20 cellular contexts compared by ENCODE assay signal in genomic region chr18:67730884-67731283, GRCh38.
DNase-seq lines count a peak whose midpoint lies in the region; ATAC-seq, FAIRE-seq and TF ChIP-seq lines count a peak whose summit lies in the region.
"Had no signal": no experiment of that assay in that cellular context is flagged by ENCODE, and none has a peak within 500 bp of the region (broad histone marks: within the 10 kb centered on the region; RNA-seq: fewer than 3 reads in every experiment).

No MANE protein-coding gene starts in this region.

- peak overlapping the region; percentile 86 for H3K27ac Mint-ChIP-seq in MCF 10A (ENCODE audit: low read depth, unreplicated experiment)
- H3K27ac Mint-ChIP-seq: H9 had no signal

- no peak for ATAC-seq in Right ventricle myocardium inferior

- no TSS peak for BruUV-seq in MCF 10A (replicated peaks; lab: Mats Ljungman, UMichigan)

- H3K36me3 Mint-ChIP-seq in MCF 10A (ENCODE audit: insufficient read depth, unreplicated experiment) = no peaks in the 10 kb centered on the region

- no peak overlapping the region for H3K27ac ChIP-seq in breast epithelium
- H3K27ac ChIP-seq: 22Rv1, hepatocyte, SJCRH30, upper lobe of left lung, WERI-Rb-1 had no signal

- peaks cover 5% of the 10 kb centered on the region for H3K9me3 Mint-ChIP-seq in MCF 10A (ENCODE audit: unreplicated experiment)
- H3K9me3 Mint-ChIP-seq: H9 had no signal

- intact Hi-C loops in MCF 10A (cut with micrococcal nuclease) (no loop called here), breast epithelium (cut with DNase I; ENCODE audit: low total_unique reads) (no loop called here), Right ventricle myocardium inferior (cut with DNase I) (no loop called here)

- H3K4me3 ChIP-seq in breast epithelium = no peak overlapping the region
- H3K4me3 ChIP-seq: hepatocyte, lung, SJCRH30, upper lobe of left lung had no signal

- H3K4me1 ChIP-seq in breast epithelium = no peaks in the 10 kb centered on the region
- H3K4me1 ChIP-seq: upper lobe of left lung had no signal

- FAIRE-seq in urothelium cell line (lab: Jason Lieb, UNC) = no peak

- no peak for TF ChIP-seq POLR2A in breast epithelium (IDR thresholded peaks at IDR 0.05)

- H3K9me3 ChIP-seq in breast epithelium = peaks cover 0 to 7% of the 10 kb centered on the region in 2 donors
- H3K9me3 ChIP-seq: SJCRH30, upper lobe of left lung had no signal

- DNase-seq in MCF 10A (ENCODE audit: unreplicated experiment) (peak; percentile 66), breast epithelium (ENCODE audit: low spot score in 2 of 2) (no peak), SW 1271 (lab: John Stamatoyannopoulos, UW) (peak; percentile 28 to 30), fibroblast of the conjunctiva (ENCODE audit: low read depth) (peak; percentile 39), urothelium cell line (ENCODE audit: low spot score) (peak; percentile 23), KG1 (lab: John Stamatoyannopoulos, UW) (no peak), DMS153 treated with DMSO at 0.1 percent for 48 hours (lab: John Stamatoyannopoulos, UW; ENCODE audit: unreplicated experiment) (no peak), Right ventricle myocardium inferior (ENCODE audit: missing footprints) (no peak)
- DNase-seq: activated CD8-positive, alpha-beta memory T cell treated with anti-CD3 and anti-CD28 coated beads, Interleukin-2, amount 50 U/mL, for 4 hours; DND-41; H9; NCI-H1417 treated with DMSO at 0.1 percent for 48 hours; occipital lobe; SJCRH30; stimulated activated CD8-positive, alpha-beta memory T cell treated with anti-CD3 and anti-CD28 coated beads, Interleukin-4, amount 100 ng/mL, for 48 hours; WERI-Rb-1 had no signal

- H3K27me3 ChIP-seq in breast epithelium = no peaks in the 10 kb centered on the region
- H3K27me3 ChIP-seq: hepatocyte, SJCRH30, upper lobe of left lung had no signal

- no peaks in the 10 kb centered on the region for H3K36me3 ChIP-seq in breast epithelium
- H3K36me3 ChIP-seq: SJCRH30, upper lobe of left lung, WERI-Rb-1 had no signal

- peak overlapping the region; percentile 37 for H3K4me3 Mint-ChIP-seq in MCF 10A (ENCODE audit: unreplicated experiment)
- H3K4me3 Mint-ChIP-seq: H9 had no signal

- no peaks in the 10 kb centered on the region for H3K27me3 Mint-ChIP-seq in MCF 10A (ENCODE audit: insufficient read depth, unreplicated experiment)

- H3K4me1 Mint-ChIP-seq in MCF 10A (ENCODE audit: insufficient read depth, unreplicated experiment) = peaks cover 21% of the 10 kb centered on the region

- no peak for TF ChIP-seq CTCF in MCF 10A (IDR thresholded peaks at IDR 0.05; ENCODE audit: unreplicated experiment)
- TF ChIP-seq CTCF in breast epithelium (IDR thresholded peaks at IDR 0.05) = no peak

- POLR2A ChIA-PET in MCF 10A (lab: Yijun Ruan, JAX) = no interaction called here

- CTCF ChIA-PET in MCF 10A (lab: Yijun Ruan, JAX) = no interaction called here

Comparison
In these comparisons a context has a peak if more than half of its experiments do, and no peak if none do; other contexts are left out.
1. DNase-seq: peak in MCF 10A (single experiment), SW 1271 (2 of 2), fibroblast of the conjunctiva (single experiment) and urothelium cell line (single experiment); none in breast epithelium (0 of 2), KG1 (single experiment), DMS153 treated with DMSO at 0.1 percent for 48 hours (single experiment) and Right ventricle myocardium inferior (single experiment).